8 cellular contexts compared by ENCODE assay signal in the genomic region with DNA sequence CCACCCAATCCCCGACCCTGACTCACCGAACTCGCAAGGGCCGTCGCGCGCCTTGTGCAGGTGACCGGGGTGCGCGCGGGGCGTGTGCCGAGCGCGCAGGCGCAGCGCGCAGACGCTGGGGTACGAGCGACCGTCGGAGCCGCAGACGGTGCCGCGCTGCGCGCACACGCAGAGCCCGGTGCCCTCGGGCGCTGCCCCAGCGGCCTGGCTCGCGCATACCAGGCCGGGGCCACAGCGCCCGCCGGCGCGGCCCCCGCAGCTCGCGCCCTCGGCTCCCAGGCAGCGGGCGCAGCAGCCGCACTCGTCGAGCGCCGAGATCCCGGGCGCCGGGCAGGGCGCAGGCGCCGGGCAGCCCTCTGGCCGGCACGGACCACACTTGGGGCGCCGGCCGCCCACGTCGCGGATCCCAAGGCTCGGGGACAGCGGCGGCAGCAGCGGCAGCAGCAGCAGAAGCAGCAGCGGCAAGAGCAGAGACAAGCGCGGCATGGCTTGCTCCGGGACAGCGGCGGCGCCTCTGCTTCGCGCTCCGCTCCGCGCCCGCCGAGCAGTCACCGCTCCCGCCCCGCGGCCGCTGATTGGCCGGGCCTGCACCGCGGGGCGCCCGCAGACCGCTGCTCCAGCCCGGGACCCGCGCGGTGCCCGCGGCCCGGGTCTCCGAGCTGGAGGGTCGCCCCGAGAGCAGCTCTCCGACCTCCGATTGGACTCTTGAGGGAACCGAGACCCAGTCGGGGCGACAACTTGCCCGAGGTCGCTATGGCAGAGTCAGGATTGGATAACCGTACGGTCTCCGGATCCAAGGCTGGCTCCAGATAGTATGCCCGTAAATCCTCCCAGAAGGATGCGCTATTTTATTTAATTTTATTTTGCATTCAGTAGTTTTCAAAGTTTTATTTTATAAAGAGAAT. TPM values are rescaled to one million over a fixed set of nuclear protein-coding genes. Genes with fewer than 3 reads are reported as not detected.
DNase-seq lines count a peak whose midpoint lies in the region; ATAC-seq, FAIRE-seq and TF ChIP-seq lines count a peak whose summit lies in the region.

A gene with protein sequence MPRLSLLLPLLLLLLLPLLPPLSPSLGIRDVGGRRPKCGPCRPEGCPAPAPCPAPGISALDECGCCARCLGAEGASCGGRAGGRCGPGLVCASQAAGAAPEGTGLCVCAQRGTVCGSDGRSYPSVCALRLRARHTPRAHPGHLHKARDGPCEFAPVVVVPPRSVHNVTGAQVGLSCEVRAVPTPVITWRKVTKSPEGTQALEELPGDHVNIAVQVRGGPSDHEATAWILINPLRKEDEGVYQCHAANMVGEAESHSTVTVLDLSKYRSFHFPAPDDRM (minus strand): TSS at position 516 of the 905 bp plus-strand sequence. CDS start 30 bp downstream, at position 486.

- H3K36me3 ChIP-seq in endothelial cell of umbilical vein (ENCODE audit: control insufficient read depth in 2 of 2, extremely low read depth in 1 of 2, insufficient read depth in 2 of 2, low read length in 2 of 2) = no peaks in the 10 kb centered on the region

- no peaks in the 10 kb centered on the region for H4K20me1 ChIP-seq in endothelial cell of umbilical vein (replicated peaks; ENCODE audit: control insufficient read depth, extremely low read depth, insufficient read depth, low read length)

- CTCF ChIA-PET in endothelial cell of umbilical vein (lab: Charles Lee) = interaction anchor here (1.8 kb wide), 1 partner anchor 9 kb away, joined by 6 read pairs; no protein-coding TSS in a partner anchor

- no peaks in the 10 kb centered on the region for H3K9me1 ChIP-seq in endothelial cell of umbilical vein (replicated peaks; ENCODE audit: control insufficient read depth, extremely low read depth, insufficient read depth, low read length)

- POLR2A ChIA-PET in endothelial cell of umbilical vein (lab: Charles Lee) = no interaction called here

- H3K4me2 ChIP-seq in endothelial cell of umbilical vein (ENCODE audit: insufficient read depth, low read length) = peak within 1 kb of the TSS; percentile 51

- peak within 1 kb of the TSS in 5 of 8 donors; percentile 1 to 43 (median 40) for H3K4me3 Mint-ChIP-seq in naive B cell

- H3K4me1 Mint-ChIP-seq in naive B cell = peaks cover 0 to 10% (median 4%) of the 10 kb centered on the region in 3 donors

- peak within 1 kb of the TSS; percentile 57 for H2AFZ ChIP-seq in endothelial cell of umbilical vein (ENCODE audit: low read depth, low read length)

- H3K4me1 ChIP-seq in endothelial cell of umbilical vein (ENCODE audit: control insufficient read depth, extremely low read depth, insufficient read depth, low read length) = peaks cover 3% of the 10 kb centered on the region

- H3K9me3 Mint-ChIP-seq in naive B cell = peaks cover 0 to 1% (median 0%) of the 10 kb centered on the region in 7 donors

- H3K27me3 ChIP-seq in endothelial cell of umbilical vein (ENCODE audit: control insufficient read depth in 2 of 2, insufficient read depth in 2 of 2, low read length in 2 of 2) = peaks cover 45 to 46% of the 10 kb centered on the region in 2 experiments

- FAIRE-seq in endothelial cell of umbilical vein (lab: Jason Lieb, UNC) = no peak

- no peak within 1 kb of the TSS for H3K9ac ChIP-seq in endothelial cell of umbilical vein (replicated peaks; ENCODE audit: extremely low read depth, insufficient read depth, low read length)

- peak; percentile 66 for ATAC-seq in GM18909 (IDR thresholded peaks at IDR 0.05; ENCODE audit: poor library complexity, unreplicated experiment)
- ATAC-seq in naive B cell (ENCODE audit: low read depth in 2 of 2) = no peak
- ATAC-seq in HG03442 (IDR thresholded peaks at IDR 0.05; ENCODE audit: unreplicated experiment) = no peak

- no peaks in the 10 kb centered on the region for H3K9me3 ChIP-seq in endothelial cell of umbilical vein (replicated peaks; ENCODE audit: control insufficient read depth, insufficient read depth, low read length)

- no TSS peak for BruUV-seq in endothelial cell of umbilical vein (replicated peaks; lab: Mats Ljungman, UMichigan)

- no peaks in the 10 kb centered on the region for H3K36me3 Mint-ChIP-seq in naive B cell

- dilution Hi-C loops in endothelial cell of umbilical vein (cut with MboI; ENCODE audit: extremely low pct_ligation_motif_present, low sequenced_read_pairs) = no loop called here

- no peak within 1 kb of the TSS for H3K27ac ChIP-seq in endothelial cell of umbilical vein (ENCODE audit: insufficient read depth, low read depth, low read length)

- H3K27ac Mint-ChIP-seq in naive B cell = no peak within 1 kb of the TSS

- TF ChIP-seq POLR2A in endothelial cell of umbilical vein (IDR thresholded peaks at IDR 0.05; ENCODE audit: low read depth, low read length) = no peak

- no peak for TF ChIP-seq CTCF in endothelial cell of umbilical vein (IDR thresholded peaks at IDR 0.05; ENCODE audit: extremely low read depth in 1 of 2, insufficient read depth in 1 of 2, low read depth in 1 of 2, low read length in 2 of 2)

- no peaks in the 10 kb centered on the region for H3K79me2 ChIP-seq in endothelial cell of umbilical vein (ENCODE audit: control insufficient read depth, insufficient read depth, low read length)

- H3K4me3 ChIP-seq in endothelial cell of umbilical vein (replicated peaks in 1 of 3; ENCODE audit: insufficient read depth in 1 of 3, low read depth in 1 of 3, low read length in 3 of 3) = peak within 1 kb of the TSS in 1 of 3 experiments; percentile 31

- peaks cover 44 to 66% (median 65%) of the 10 kb centered on the region in 3 donors for H3K27me3 Mint-ChIP-seq in naive B cell

- DNase-seq in AG08396 (ENCODE audit: low spot score) (peak; percentile 67), NCI-H526 treated with DMSO at 0.1 percent for 48 hours (lab: John Stamatoyannopoulos, UW) (peak; percentile 41), endothelial cell of umbilical vein (ENCODE audit: low read depth, low spot score) (peak; percentile 29), naive B cell (no peak), NOMO-1 treated with DMSO at 0.1 percent for 48 hours (lab: John Stamatoyannopoulos, UW; ENCODE audit: unreplicated experiment) (no peak), T-helper 1 cell (no peak)

- intact Hi-C loops in endothelial cell of umbilical vein (cut with micrococcal nuclease) = no loop called here

TF ChIP-seq in endothelial cell of umbilical vein, 7 proteins besides CTCF, POLR2A, EP300 and RAD21:
- TF ChIP-seq POLR2AphosphoS5 (IDR thresholded peaks at IDR 0.05; ENCODE audit: insufficient read depth, low read depth, low read length) (no peak), GATA2 (IDR thresholded peaks at IDR 0.05; ENCODE audit: insufficient read depth, insufficient read length, low read depth, low read length) (no peak), EZH2 (IDR thresholded peaks at IDR 0.05; ENCODE audit: borderline replicate concordance, low read depth, low read length, severe bottlenecking) (no peak), JUN (IDR thresholded peaks at IDR 0.05; ENCODE audit: borderline replicate concordance, insufficient read depth, insufficient read length, low read depth) (no peak), FOS (IDR thresholded peaks at IDR 0.05; ENCODE audit: borderline replicate concordance, insufficient read depth, low read length) (no peak), MYC (IDR thresholded peaks at IDR 0.05; ENCODE audit: low read depth, low read length) (no peak)
- TF ChIP-seq, protein P1, sequence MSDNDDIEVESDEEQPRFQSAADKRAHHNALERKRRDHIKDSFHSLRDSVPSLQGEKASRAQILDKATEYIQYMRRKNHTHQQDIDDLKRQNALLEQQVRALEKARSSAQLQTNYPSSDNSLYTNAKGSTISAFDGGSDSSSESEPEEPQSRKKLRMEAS (IDR thresholded peaks at IDR 0.05; ENCODE audit: insufficient read depth, insufficient read length) = no peak
TF ChIP-seq in endothelial cell of umbilical vein: peak in this region for 0.

RNA-seq across cellular contexts. Expression of the gene that starts here (rescaled TPM):
- not detected in 2 replicates for total RNA-seq in endothelial cell of umbilical vein
- 0.16 TPM in 1 of 2 replicates, not detected in the other for polyA plus RNA-seq in endothelial cell of umbilical vein
- 0.16 and 0.31 TPM in 2 replicates for polyA plus RNA-seq in endothelial cell of umbilical vein (2011; cell fraction: cytosol; rRNA removed)
- 0.17 and 0.20 TPM in 2 replicates for polyA plus RNA-seq in endothelial cell of umbilical vein (2011; cell fraction: nucleus; rRNA removed)
- polyA plus RNA-seq in endothelial cell of umbilical vein (2012) = 0.16 TPM in 1 of 2 replicates, not detected in the other
- polyA minus RNA-seq in endothelial cell of umbilical vein = 0.36 TPM in 1 of 2 replicates, not detected in the other
- not detected for polyA minus RNA-seq in endothelial cell of umbilical vein (2011; cell fraction: cytosol; rRNA and poly(A)+ RNA removed)
- not detected in 2 replicates for polyA minus RNA-seq in endothelial cell of umbilical vein (2011; cell fraction: nucleus; rRNA and poly(A)+ RNA removed)
- not detected for polyA plus RNA-seq in naive B cell (ENCODE audit: low read depth in 6 of 6)

Comparison
In these comparisons a context has a peak if more than half of its experiments do, and no peak if none do; other contexts are left out.
1. Peak in DNase-seq and H3K4me2 ChIP-seq in endothelial cell of umbilical vein; RNA of the gene not detected or under 1 TPM.
2. DNase-seq: peak in AG08396 (single experiment) and NCI-H526 treated with DMSO at 0.1 percent for 48 hours (single experiment); none in naive B cell (single experiment), NOMO-1 treated with DMSO at 0.1 percent for 48 hours (single experiment) and T-helper 1 cell (0 of 5).